1 cellular context compared by ENCODE assay signal in the genomic region with DNA sequence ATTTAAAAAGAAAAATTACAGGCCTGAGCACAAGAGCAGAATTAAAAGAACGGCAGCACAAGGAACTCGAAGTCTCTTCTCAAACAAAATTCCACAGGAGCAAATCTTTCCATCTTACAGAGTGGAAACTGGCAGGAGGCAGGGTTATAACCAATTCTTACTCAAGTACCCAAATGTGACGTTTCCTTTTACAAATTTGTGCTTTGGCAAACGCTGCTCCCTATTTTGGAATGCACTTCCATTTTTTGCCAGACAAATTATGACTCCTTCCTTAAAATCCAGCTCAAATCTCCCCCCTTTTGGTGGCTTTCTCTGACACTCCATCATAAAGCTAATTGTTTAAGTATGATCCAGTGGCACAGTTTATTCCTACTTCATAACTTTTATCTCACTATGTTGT.
TF ChIP-seq lines count a peak whose summit lies in the region.

No MANE protein-coding gene starts in this region.

TF ChIP-seq in GM23338, 12 proteins besides CTCF, POLR2A, EP300 and RAD21 (continued from another document):
- TF ChIP-seq, protein P1, sequence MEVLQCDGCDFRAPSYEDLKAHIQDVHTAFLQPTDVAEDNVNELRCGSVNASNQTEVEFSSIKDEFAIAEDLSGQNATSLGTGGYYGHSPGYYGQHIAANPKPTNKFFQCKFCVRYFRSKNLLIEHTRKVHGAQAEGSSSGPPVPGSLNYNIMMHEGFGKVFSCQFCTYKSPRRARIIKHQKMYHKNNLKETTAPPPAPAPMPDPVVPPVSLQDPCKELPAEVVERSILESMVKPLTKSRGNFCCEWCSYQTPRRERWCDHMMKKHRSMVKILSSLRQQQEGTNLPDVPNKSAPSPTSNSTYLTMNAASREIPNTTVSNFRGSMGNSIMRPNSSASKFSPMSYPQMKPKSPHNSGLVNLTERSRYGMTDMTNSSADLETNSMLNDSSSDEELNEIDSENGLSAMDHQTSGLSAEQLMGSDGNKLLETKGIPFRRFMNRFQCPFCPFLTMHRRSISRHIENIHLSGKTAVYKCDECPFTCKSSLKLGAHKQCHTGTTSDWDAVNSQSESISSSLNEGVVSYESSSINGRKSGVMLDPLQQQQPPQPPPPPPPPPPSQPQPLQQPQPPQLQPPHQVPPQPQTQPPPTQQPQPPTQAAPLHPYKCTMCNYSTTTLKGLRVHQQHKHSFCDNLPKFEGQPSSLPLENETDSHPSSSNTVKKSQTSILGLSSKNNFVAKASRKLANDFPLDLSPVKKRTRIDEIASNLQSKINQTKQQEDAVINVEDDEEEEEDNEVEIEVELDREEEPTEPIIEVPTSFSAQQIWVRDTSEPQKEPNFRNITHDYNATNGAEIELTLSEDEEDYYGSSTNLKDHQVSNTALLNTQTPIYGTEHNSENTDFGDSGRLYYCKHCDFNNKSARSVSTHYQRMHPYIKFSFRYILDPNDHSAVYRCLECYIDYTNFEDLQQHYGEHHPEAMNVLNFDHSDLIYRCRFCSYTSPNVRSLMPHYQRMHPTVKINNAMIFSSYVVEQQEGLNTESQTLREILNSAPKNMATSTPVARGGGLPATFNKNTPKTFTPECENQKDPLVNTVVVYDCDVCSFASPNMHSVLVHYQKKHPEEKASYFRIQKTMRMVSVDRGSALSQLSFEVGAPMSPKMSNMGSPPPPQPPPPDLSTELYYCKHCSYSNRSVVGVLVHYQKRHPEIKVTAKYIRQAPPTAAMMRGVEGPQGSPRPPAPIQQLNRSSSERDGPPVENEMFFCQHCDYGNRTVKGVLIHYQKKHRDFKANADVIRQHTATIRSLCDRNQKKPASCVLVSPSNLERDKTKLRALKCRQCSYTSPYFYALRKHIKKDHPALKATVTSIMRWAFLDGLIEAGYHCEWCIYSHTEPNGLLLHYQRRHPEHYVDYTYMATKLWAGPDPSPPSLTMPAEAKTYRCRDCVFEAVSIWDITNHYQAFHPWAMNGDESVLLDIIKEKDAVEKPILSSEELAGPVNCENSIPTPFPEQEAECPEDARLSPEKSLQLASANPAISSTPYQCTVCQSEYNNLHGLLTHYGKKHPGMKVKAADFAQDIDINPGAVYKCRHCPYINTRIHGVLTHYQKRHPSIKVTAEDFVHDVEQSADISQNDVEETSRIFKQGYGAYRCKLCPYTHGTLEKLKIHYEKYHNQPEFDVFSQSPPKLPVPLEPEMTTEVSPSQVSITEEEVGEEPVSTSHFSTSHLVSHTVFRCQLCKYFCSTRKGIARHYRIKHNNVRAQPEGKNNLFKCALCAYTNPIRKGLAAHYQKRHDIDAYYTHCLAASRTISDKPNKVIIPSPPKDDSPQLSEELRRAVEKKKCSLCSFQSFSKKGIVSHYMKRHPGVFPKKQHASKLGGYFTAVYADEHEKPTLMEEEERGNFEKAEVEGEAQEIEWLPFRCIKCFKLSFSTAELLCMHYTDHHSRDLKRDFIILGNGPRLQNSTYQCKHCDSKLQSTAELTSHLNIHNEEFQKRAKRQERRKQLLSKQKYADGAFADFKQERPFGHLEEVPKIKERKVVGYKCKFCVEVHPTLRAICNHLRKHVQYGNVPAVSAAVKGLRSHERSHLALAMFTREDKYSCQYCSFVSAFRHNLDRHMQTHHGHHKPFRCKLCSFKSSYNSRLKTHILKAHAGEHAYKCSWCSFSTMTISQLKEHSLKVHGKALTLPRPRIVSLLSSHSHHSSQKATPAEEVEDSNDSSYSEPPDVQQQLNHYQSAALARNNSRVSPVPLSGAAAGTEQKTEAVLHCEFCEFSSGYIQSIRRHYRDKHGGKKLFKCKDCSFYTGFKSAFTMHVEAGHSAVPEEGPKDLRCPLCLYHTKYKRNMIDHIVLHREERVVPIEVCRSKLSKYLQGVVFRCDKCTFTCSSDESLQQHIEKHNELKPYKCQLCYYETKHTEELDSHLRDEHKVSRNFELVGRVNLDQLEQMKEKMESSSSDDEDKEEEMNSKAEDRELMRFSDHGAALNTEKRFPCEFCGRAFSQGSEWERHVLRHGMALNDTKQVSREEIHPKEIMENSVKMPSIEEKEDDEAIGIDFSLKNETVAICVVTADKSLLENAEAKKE (CRISPR knock-in tag; IDR thresholded peaks at IDR 0.05), result no peak
- TF ChIP-seq, protein P2, sequence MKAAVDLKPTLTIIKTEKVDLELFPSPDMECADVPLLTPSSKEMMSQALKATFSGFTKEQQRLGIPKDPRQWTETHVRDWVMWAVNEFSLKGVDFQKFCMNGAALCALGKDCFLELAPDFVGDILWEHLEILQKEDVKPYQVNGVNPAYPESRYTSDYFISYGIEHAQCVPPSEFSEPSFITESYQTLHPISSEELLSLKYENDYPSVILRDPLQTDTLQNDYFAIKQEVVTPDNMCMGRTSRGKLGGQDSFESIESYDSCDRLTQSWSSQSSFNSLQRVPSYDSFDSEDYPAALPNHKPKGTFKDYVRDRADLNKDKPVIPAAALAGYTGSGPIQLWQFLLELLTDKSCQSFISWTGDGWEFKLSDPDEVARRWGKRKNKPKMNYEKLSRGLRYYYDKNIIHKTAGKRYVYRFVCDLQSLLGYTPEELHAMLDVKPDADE (IDR thresholded peaks at IDR 0.05), result no peak
- TF ChIP-seq EZH2phosphoT487 (IDR thresholded peaks at IDR 0.05; ENCODE audit: unreplicated experiment), result no peak
- no peak for TF ChIP-seq CREB1 (CRISPR knock-in tag; IDR thresholded peaks at IDR 0.05; ENCODE audit: low read depth)
- no peak for TF ChIP-seq STAT1 (IDR thresholded peaks at IDR 0.05; ENCODE audit: unreplicated experiment)
- no peak for TF ChIP-seq ZNF331 (CRISPR knock-in tag; IDR thresholded peaks at IDR 0.05; ENCODE audit: low read depth)
- no peak for TF ChIP-seq ZNF114 (CRISPR knock-in tag; IDR thresholded peaks at IDR 0.05)
- TF ChIP-seq NANOG (IDR thresholded peaks at IDR 0.05; ENCODE audit: borderline replicate concordance), result no peak
- TF ChIP-seq, protein P3, sequence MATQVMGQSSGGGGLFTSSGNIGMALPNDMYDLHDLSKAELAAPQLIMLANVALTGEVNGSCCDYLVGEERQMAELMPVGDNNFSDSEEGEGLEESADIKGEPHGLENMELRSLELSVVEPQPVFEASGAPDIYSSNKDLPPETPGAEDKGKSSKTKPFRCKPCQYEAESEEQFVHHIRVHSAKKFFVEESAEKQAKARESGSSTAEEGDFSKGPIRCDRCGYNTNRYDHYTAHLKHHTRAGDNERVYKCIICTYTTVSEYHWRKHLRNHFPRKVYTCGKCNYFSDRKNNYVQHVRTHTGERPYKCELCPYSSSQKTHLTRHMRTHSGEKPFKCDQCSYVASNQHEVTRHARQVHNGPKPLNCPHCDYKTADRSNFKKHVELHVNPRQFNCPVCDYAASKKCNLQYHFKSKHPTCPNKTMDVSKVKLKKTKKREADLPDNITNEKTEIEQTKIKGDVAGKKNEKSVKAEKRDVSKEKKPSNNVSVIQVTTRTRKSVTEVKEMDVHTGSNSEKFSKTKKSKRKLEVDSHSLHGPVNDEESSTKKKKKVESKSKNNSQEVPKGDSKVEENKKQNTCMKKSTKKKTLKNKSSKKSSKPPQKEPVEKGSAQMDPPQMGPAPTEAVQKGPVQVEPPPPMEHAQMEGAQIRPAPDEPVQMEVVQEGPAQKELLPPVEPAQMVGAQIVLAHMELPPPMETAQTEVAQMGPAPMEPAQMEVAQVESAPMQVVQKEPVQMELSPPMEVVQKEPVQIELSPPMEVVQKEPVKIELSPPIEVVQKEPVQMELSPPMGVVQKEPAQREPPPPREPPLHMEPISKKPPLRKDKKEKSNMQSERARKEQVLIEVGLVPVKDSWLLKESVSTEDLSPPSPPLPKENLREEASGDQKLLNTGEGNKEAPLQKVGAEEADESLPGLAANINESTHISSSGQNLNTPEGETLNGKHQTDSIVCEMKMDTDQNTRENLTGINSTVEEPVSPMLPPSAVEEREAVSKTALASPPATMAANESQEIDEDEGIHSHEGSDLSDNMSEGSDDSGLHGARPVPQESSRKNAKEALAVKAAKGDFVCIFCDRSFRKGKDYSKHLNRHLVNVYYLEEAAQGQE (IDR thresholded peaks at IDR 0.05; ENCODE audit: unreplicated experiment), result no peak
- TF ChIP-seq JUNB (IDR thresholded peaks at IDR 0.05; ENCODE audit: unreplicated experiment), result no peak
